Comparison of ENCODE assay signal across 8 cellular contexts in genomic region chr11:3642071-3642951, GRCh38. TPM values are rescaled to one million over a fixed set of nuclear protein-coding genes. Genes with fewer than 3 reads are reported as not detected.
DNase-seq lines count a peak whose midpoint lies in the region; ATAC-seq, FAIRE-seq and TF ChIP-seq lines count a peak whose summit lies in the region.

No MANE protein-coding gene starts in this region.

- FAIRE-seq in D721Med (lab: Jason Lieb, UNC), result no peak

- H3K27ac ChIP-seq in CD4-positive, CD25-positive, alpha-beta regulatory T cell (ENCODE audit: insufficient read depth, low read length, poor library complexity, severe bottlenecking), result no peak overlapping the region
- peak overlapping the region; percentile 68 for H3K27ac ChIP-seq in suprapubic skin

- peak; percentile 64 to 91 for ATAC-seq in CD4-positive, CD25-positive, alpha-beta regulatory T cell (ENCODE audit: low read depth in 2 of 2)
- peak; percentile 88 for ATAC-seq in omental fat pad (ENCODE audit: low FRiP score)

- H3K9me3 Mint-ChIP-seq in CD4-positive, CD25-positive, alpha-beta regulatory T cell, result peaks cover 0 to 8% (median 0%) of the 10 kb centered on the region in 7 donors
- no peaks in the 10 kb centered on the region for H3K9me3 Mint-ChIP-seq in activated naive CD4-positive, alpha-beta T cell treated with anti-CD3 and anti-CD28 coated beads for 36 hours

- H3K4me3 Mint-ChIP-seq in CD4-positive, CD25-positive, alpha-beta regulatory T cell, result peak overlapping the region; percentile 44 to 78 (median 70)
- peak overlapping the region; percentile 61 for H3K4me3 Mint-ChIP-seq in activated naive CD4-positive, alpha-beta T cell treated with anti-CD3 and anti-CD28 coated beads for 36 hours

- TF ChIP-seq CTCF in omental fat pad (IDR thresholded peaks at IDR 0.05) (no peak), suprapubic skin (IDR thresholded peaks at IDR 0.05) (no peak), D721Med (IDR thresholded peaks at IDR 0.05; ENCODE audit: insufficient read depth, missing control alignments) (no peak)

- intact Hi-C loops in activated naive CD4-positive, alpha-beta T cell treated with anti-CD3 and anti-CD28 coated beads for 36 hours (cut with micrococcal nuclease), result no loop called here

- peak; percentile 53 to 73 (median 57) for DNase-seq in CD4-positive, CD25-positive, alpha-beta regulatory T cell
- DNase-seq in HPDE6-E6E7 (ENCODE audit: extremely low spot score) (peak; percentile 58), SK-N-DZ (ENCODE audit: low spot score) (peak; percentile 87), glomerular visceral epithelial cell (ENCODE audit: extremely low spot score) (peak; percentile 80), omental fat pad (ENCODE audit: low spot score) (peak; percentile 47), suprapubic skin (ENCODE audit: low spot score in 2 of 2) (peak in 1 of 2 donors; percentile 85), D721Med (ENCODE audit: insufficient read length, low spot score) (no peak)
- DNase-seq in activated naive CD4-positive, alpha-beta T cell treated with anti-CD3 and anti-CD28 coated beads for 36 hours, result peak; percentile 83

- whole genome bisulfite sequencing in suprapubic skin, result 0% methylated on average over 18 of the region's 55 CpGs

- CTCF ChIA-PET in activated naive CD4-positive, alpha-beta T cell treated with anti-CD3 and anti-CD28 coated beads for 36 hours (lab: Charles Lee), result interaction anchor here (0.9 kb wide), 1 partner anchor 34 kb away, joined by 5 read pairs; no protein-coding TSS in a partner anchor

- H3K4me1 Mint-ChIP-seq in CD4-positive, CD25-positive, alpha-beta regulatory T cell, result peaks cover 0 to 10% (median 2%) of the 10 kb centered on the region in 4 donors
- H3K4me1 Mint-ChIP-seq in activated naive CD4-positive, alpha-beta T cell treated with anti-CD3 and anti-CD28 coated beads for 36 hours (ENCODE audit: low read depth), result peaks cover 8% of the 10 kb centered on the region

- peaks cover 31% of the 10 kb centered on the region for H3K27me3 Mint-ChIP-seq in CD4-positive, CD25-positive, alpha-beta regulatory T cell
- H3K27me3 Mint-ChIP-seq in activated naive CD4-positive, alpha-beta T cell treated with anti-CD3 and anti-CD28 coated beads for 36 hours (ENCODE audit: low read depth), result peaks cover 5% of the 10 kb centered on the region

- no peak for TF ChIP-seq EP300 in suprapubic skin (IDR thresholded peaks at IDR 0.05)

- no peak overlapping the region for H3K4me3 ChIP-seq in CD4-positive, CD25-positive, alpha-beta regulatory T cell (ENCODE audit: low read depth, low read length)
- H3K4me3 ChIP-seq in suprapubic skin, result peak overlapping the region; percentile 62

- H3K4me1 ChIP-seq in CD4-positive, CD25-positive, alpha-beta regulatory T cell (ENCODE audit: control insufficient read depth, insufficient read depth, low read length, poor library complexity, severe bottlenecking), result peaks cover 14% of the 10 kb centered on the region
- peaks cover 16% of the 10 kb centered on the region for H3K4me1 ChIP-seq in suprapubic skin

- H3K27ac Mint-ChIP-seq in CD4-positive, CD25-positive, alpha-beta regulatory T cell, result no peak overlapping the region
- no peak overlapping the region for H3K27ac Mint-ChIP-seq in activated naive CD4-positive, alpha-beta T cell treated with anti-CD3 and anti-CD28 coated beads for 36 hours

- no peak for TF ChIP-seq POLR2A in suprapubic skin (IDR thresholded peaks at IDR 0.05)

- no peaks in the 10 kb centered on the region for H3K9me3 ChIP-seq in CD4-positive, CD25-positive, alpha-beta regulatory T cell (ENCODE audit: control insufficient read depth in 2 of 2, low read length in 2 of 2)
- H3K9me3 ChIP-seq in suprapubic skin, result no peaks in the 10 kb centered on the region

- H3K27me3 ChIP-seq in CD4-positive, CD25-positive, alpha-beta regulatory T cell (ENCODE audit: control insufficient read depth, insufficient read depth, low read length), result peaks cover 5% of the 10 kb centered on the region
- no peaks in the 10 kb centered on the region for H3K27me3 ChIP-seq in suprapubic skin

- no peaks in the 10 kb centered on the region for H3K36me3 Mint-ChIP-seq in CD4-positive, CD25-positive, alpha-beta regulatory T cell
- H3K36me3 Mint-ChIP-seq in activated naive CD4-positive, alpha-beta T cell treated with anti-CD3 and anti-CD28 coated beads for 36 hours (ENCODE audit: low read depth), result no peaks in the 10 kb centered on the region

- no peaks in the 10 kb centered on the region for H3K36me3 ChIP-seq in CD4-positive, CD25-positive, alpha-beta regulatory T cell (ENCODE audit: control insufficient read depth, insufficient read depth, low read length)
- no peaks in the 10 kb centered on the region for H3K36me3 ChIP-seq in suprapubic skin

RNA-seq across cellular contexts. Expression of gene ART5, which starts 0.5 kb away (rescaled TPM):
- total RNA-seq in CD4-positive, CD25-positive, alpha-beta regulatory T cell, result not detected
- not detected for polyA plus RNA-seq in CD4-positive, CD25-positive, alpha-beta regulatory T cell
- 1.1 and 1.5 TPM in 2 replicates for polyA plus RNA-seq in SK-N-DZ (2014; cell fraction: cytosol; rRNA removed)
- 0.81 and 4.8 TPM in 2 replicates for polyA plus RNA-seq in SK-N-DZ (2014; cell fraction: nucleus; rRNA removed)
- not detected for total RNA-seq in activated naive CD4-positive, alpha-beta T cell treated with anti-CD3 and anti-CD28 coated beads for 36 hours
- total RNA-seq in omental fat pad, result under 1 TPM in 2 of 4 donors, not detected in 2; 0.63 to 0.65 TPM
- not detected for total RNA-seq in suprapubic skin

RNA-seq across cellular contexts. Expression of gene ART1, which starts 2.6 kb away (rescaled TPM):
- total RNA-seq in CD4-positive, CD25-positive, alpha-beta regulatory T cell, result not detected
- polyA plus RNA-seq in CD4-positive, CD25-positive, alpha-beta regulatory T cell, result not detected
- not detected in 2 replicates for polyA plus RNA-seq in SK-N-DZ (2014; cell fraction: cytosol; rRNA removed)
- polyA plus RNA-seq in SK-N-DZ (2014; cell fraction: nucleus; rRNA removed), result not detected in 2 replicates
- total RNA-seq in activated naive CD4-positive, alpha-beta T cell treated with anti-CD3 and anti-CD28 coated beads for 36 hours, result not detected
- total RNA-seq in omental fat pad (not detected), suprapubic skin (not detected)

RNA-seq across cellular contexts. Expression of gene CHRNA10, which starts 28.9 kb away (rescaled TPM):
- total RNA-seq in CD4-positive, CD25-positive, alpha-beta regulatory T cell, result 1.4 TPM
- under 1 TPM in 2 of 4 donors, not detected in 2; 0.21 to 0.40 TPM for polyA plus RNA-seq in CD4-positive, CD25-positive, alpha-beta regulatory T cell
- polyA plus RNA-seq in SK-N-DZ (2014; cell fraction: cytosol; rRNA removed), result 0.63 and 1.4 TPM in 2 replicates
- 3.5 and 3.7 TPM in 2 replicates for polyA plus RNA-seq in SK-N-DZ (2014; cell fraction: nucleus; rRNA removed)
- under 1 TPM; 0.26 to 0.44 TPM for total RNA-seq in activated naive CD4-positive, alpha-beta T cell treated with anti-CD3 and anti-CD28 coated beads for 36 hours
- total RNA-seq in omental fat pad (1 to 10 TPM; 1.1 to 4.7 (median 2.6) TPM), suprapubic skin (1 to 10 TPM in 1 of 4 donors, under 1 TPM in 2, not detected in 1; 0.73 to 2.3 (median 0.89) TPM)
